Comparison of ENCODE assay signal across 19 cellular contexts in genomic region chr7:141421306-141421705, GRCh38.
A peak's percentile ranks its signal among the peaks of the same experiment; 100 is the strongest.
DNase-seq lines count a peak whose midpoint lies in the region; ATAC-seq and TF ChIP-seq lines count a peak whose summit lies in the region.
"Had no signal": no experiment of that assay in that cellular context is flagged by ENCODE, and none has a peak within 500 bp of the region (broad histone marks: within the 10 kb centered on the region; RNA-seq: fewer than 3 reads in every experiment).

No MANE protein-coding gene starts in this region.

- H3K4me1 Mint-ChIP-seq in stimulated activated effector memory CD8-positive, alpha-beta T cell treated with anti-CD3 and anti-CD28 coated beads, Interleukin-12 subunit alpha, Interleukin-12 subunit beta, amount 100 ng/mL, for 72 hours: no peaks in the 10 kb centered on the region
- H3K4me1 Mint-ChIP-seq: CD4-positive, alpha-beta memory T cell had no signal

- DNase-seq in DMS53 (lab: John Stamatoyannopoulos, UW): peak; percentile 22
- no peak for DNase-seq in DMS53 treated with DMSO at 0.1 percent for 48 hours (lab: John Stamatoyannopoulos, UW; ENCODE audit: unreplicated experiment)
- peak; percentile 3 for DNase-seq in CD1c-positive myeloid dendritic cell (ENCODE audit: extremely low spot score)
- no peak for DNase-seq in stimulated activated effector memory CD8-positive, alpha-beta T cell treated with anti-CD3 and anti-CD28 coated beads, Interleukin-12 subunit alpha, Interleukin-12 subunit beta, amount 100 ng/mL, for 72 hours (ENCODE audit: low spot score in 2 of 2)
- no peak for DNase-seq in activated T-cell treated with anti-CD3 and anti-CD28 coated beads, Interleukin-2, amount 50 U/mL, for 1 hour
- DNase-seq: AML-193; CD4-positive, alpha-beta memory T cell; DMS153; DND-41; EL; HCEC 1CT; IMR-90 had no signal

- TF ChIP-seq CTCF in VCaP (conservative IDR thresholded peaks at IDR 0.05): no peak

- H3K36me3 Mint-ChIP-seq in stimulated activated effector memory CD8-positive, alpha-beta T cell treated with anti-CD3 and anti-CD28 coated beads, Interleukin-12 subunit alpha, Interleukin-12 subunit beta, amount 100 ng/mL, for 72 hours: no peaks in the 10 kb centered on the region
- H3K36me3 Mint-ChIP-seq: CD4-positive, alpha-beta memory T cell had no signal

- H3K27ac ChIP-seq in VCaP: peak overlapping the region; percentile 83
- H3K27ac ChIP-seq: A549, C4-2B had no signal

- no peak overlapping the region for H3K27ac Mint-ChIP-seq in stimulated activated effector memory CD8-positive, alpha-beta T cell treated with anti-CD3 and anti-CD28 coated beads, Interleukin-12 subunit alpha, Interleukin-12 subunit beta, amount 100 ng/mL, for 72 hours
- H3K27ac Mint-ChIP-seq: CD4-positive, alpha-beta memory T cell; GM23338 had no signal

- H3K9me3 Mint-ChIP-seq in stimulated activated effector memory CD8-positive, alpha-beta T cell treated with anti-CD3 and anti-CD28 coated beads, Interleukin-12 subunit alpha, Interleukin-12 subunit beta, amount 100 ng/mL, for 72 hours: peaks cover 1% of the 10 kb centered on the region

- H3K4me3 Mint-ChIP-seq in stimulated activated effector memory CD8-positive, alpha-beta T cell treated with anti-CD3 and anti-CD28 coated beads, Interleukin-12 subunit alpha, Interleukin-12 subunit beta, amount 100 ng/mL, for 72 hours: no peak overlapping the region
- H3K4me3 Mint-ChIP-seq: CD4-positive, alpha-beta memory T cell; GM23338 had no signal

- peak; percentile 77 for ATAC-seq in stimulated activated effector memory CD8-positive, alpha-beta T cell treated with anti-CD3 and anti-CD28 coated beads, Interleukin-12 subunit alpha, Interleukin-12 subunit beta, amount 100 ng/mL, for 72 hours
- ATAC-seq in GM19035 (IDR thresholded peaks at IDR 0.05; ENCODE audit: unreplicated experiment): no peak
- ATAC-seq: A549, GM12878, GM23338, K562 had no signal

Comparison
In these comparisons a context has a peak if more than half of its experiments do, and no peak if none do; other contexts are left out.
1. DNase-seq: peak in DMS53 (single experiment) and CD1c-positive myeloid dendritic cell (single experiment); none in DMS53 treated with DMSO at 0.1 percent for 48 hours (single experiment), stimulated activated effector memory CD8-positive, alpha-beta T cell treated with anti-CD3 and anti-CD28 coated beads, Interleukin-12 subunit alpha, Interleukin-12 subunit beta, amount 100 ng/mL, for 72 hours (0 of 2) and activated T-cell treated with anti-CD3 and anti-CD28 coated beads, Interleukin-2, amount 50 U/mL, for 1 hour (single experiment).